Comparison of ENCODE assay signal across 2 cellular contexts in genomic region chr4:56535915-56536314, GRCh38.
TF ChIP-seq lines count a peak whose summit lies in the region.

No MANE protein-coding gene starts in this region.

TF ChIP-seq in HepG2, 621 proteins besides CTCF, POLR2A, EP300 and RAD21:
- TF ChIP-seq PTBP1 (IDR thresholded peaks at IDR 0.05; ENCODE audit: low read depth, low read length, poor library complexity, severe bottlenecking) (no peak), ATF7 (IDR thresholded peaks at IDR 0.05) (peak; percentile 31; the same call in 1 of the 2 replicates), ATF7 (CRISPR knock-in tag; IDR thresholded peaks at IDR 0.05) (no peak), YEATS2 (CRISPR knock-in tag; IDR thresholded peaks at IDR 0.05; ENCODE audit: borderline replicate concordance) (no peak)
TF ChIP-seq in HepG2: peak in this region for 1.

TF ChIP-seq in K562, 482 proteins besides CTCF, POLR2A, EP300 and RAD21:
- TF ChIP-seq TAF15 (IDR thresholded peaks at IDR 0.05; ENCODE audit: low read depth, low read length), result no peak
- TF ChIP-seq PTTG1 (tag; IDR thresholded peaks at IDR 0.05; ENCODE audit: low read depth), result no peak
- no peak for TF ChIP-seq ARID1B (IDR thresholded peaks at IDR 0.05)
- no peak for TF ChIP-seq SMARCB1 (IDR thresholded peaks at IDR 0.05; ENCODE audit: insufficient read length, low read depth)
- TF ChIP-seq, protein P1, sequence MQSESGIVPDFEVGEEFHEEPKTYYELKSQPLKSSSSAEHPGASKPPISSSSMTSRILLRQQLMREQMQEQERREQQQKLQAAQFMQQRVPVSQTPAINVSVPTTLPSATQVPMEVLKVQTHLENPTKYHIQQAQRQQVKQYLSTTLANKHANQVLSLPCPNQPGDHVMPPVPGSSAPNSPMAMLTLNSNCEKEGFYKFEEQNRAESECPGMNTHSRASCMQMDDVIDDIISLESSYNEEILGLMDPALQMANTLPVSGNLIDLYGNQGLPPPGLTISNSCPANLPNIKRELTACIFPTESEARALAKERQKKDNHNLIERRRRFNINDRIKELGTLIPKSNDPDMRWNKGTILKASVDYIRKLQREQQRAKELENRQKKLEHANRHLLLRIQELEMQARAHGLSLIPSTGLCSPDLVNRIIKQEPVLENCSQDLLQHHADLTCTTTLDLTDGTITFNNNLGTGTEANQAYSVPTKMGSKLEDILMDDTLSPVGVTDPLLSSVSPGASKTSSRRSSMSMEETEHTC (IDR thresholded peaks at IDR 0.05), result no peak
- no peak for TF ChIP-seq RBM15 (IDR thresholded peaks at IDR 0.05; ENCODE audit: insufficient read depth, low read length)
- TF ChIP-seq L3MBTL2 (IDR thresholded peaks at IDR 0.05), result no peak
- TF ChIP-seq U2AF2 (optimal IDR thresholded peaks at IDR 0.05; ENCODE audit: low read depth, low read length), result no peak
- no peak for TF ChIP-seq HEY1 (CRISPR knock-in tag; IDR thresholded peaks at IDR 0.05; ENCODE audit: borderline replicate concordance)
- TF ChIP-seq CEBPZ (IDR thresholded peaks at IDR 0.05; ENCODE audit: borderline replicate concordance, low read depth, low read length), result no peak
- no peak for TF ChIP-seq ZNF165 (CRISPR knock-in tag; IDR thresholded peaks at IDR 0.05; ENCODE audit: borderline replicate concordance)
- TF ChIP-seq, protein P2, sequence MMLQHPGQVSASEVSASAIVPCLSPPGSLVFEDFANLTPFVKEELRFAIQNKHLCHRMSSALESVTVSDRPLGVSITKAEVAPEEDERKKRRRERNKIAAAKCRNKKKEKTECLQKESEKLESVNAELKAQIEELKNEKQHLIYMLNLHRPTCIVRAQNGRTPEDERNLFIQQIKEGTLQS (IDR thresholded peaks at IDR 0.05), result no peak
- TF ChIP-seq, protein P2 (CRISPR knock-in tag; conservative IDR thresholded peaks at IDR 0.05), result no peak
- TF ChIP-seq DDX20 (tag; IDR thresholded peaks at IDR 0.05; ENCODE audit: low read depth), result no peak
- TF ChIP-seq, protein P3, sequence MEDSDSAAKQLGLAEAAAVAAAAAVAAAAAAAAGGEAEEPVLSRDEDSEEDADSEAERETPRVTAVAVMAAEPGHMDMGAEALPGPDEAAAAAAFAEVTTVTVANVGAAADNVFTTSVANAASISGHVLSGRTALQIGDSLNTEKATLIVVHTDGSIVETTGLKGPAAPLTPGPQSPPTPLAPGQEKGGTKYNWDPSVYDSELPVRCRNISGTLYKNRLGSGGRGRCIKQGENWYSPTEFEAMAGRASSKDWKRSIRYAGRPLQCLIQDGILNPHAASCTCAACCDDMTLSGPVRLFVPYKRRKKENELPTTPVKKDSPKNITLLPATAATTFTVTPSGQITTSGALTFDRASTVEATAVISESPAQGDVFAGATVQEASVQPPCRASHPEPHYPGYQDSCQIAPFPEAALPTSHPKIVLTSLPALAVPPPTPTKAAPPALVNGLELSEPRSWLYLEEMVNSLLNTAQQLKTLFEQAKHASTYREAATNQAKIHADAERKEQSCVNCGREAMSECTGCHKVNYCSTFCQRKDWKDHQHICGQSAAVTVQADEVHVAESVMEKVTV (CRISPR knock-in tag; IDR thresholded peaks at IDR 0.05), result no peak
- TF ChIP-seq TAF1 (IDR thresholded peaks at IDR 0.05; ENCODE audit: control insufficient read depth, extremely low read depth, insufficient read depth, low read length, severe bottlenecking), result no peak
- TF ChIP-seq TEAD4 (IDR thresholded peaks at IDR 0.05; ENCODE audit: low read length), result no peak
- no peak for TF ChIP-seq TEAD4 (CRISPR knock-in tag; IDR thresholded peaks at IDR 0.05; ENCODE audit: borderline replicate concordance)
